In the genomic region with DNA sequence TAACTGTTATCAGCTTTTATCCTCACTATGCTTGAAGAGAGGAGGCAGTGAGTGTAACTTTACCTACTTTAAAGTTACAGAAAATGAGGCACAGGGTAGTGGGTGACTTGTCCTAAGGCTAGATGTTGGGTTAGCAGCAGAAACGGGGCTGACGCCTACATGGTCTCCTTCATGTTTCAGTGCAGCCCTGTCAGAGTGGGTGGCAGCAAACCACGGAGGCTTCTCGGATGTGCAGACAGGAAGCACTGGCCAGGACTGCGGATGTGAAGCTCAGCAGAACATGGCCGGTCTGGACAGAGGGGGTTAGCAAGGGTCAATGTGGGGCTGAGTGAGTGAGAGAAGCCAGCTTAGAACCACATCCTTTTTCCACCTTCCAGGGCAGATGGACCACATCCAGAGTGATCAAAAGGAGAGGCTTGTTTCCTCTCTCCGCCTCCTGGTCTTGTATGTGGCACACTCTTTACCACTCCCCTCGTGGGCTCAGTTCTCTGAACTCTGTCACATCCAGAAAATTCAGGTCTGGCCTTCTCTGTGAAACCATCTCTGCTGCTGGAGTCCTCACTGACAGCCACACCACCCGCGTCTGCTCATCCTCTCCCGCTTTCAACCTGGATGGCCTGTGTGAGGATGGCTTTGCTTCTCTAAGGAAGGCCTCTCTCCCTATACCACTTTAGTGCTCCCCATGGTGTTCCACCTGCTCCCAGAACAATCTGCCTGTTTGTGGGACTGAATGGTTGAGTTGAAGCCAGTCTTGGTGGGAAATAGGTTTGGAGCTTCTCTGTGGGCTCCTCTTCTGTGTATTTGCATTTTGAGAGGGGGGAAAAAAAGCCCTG, we compare ENCODE assay signal across 9 cellular contexts. TPM values are rescaled to one million over a fixed set of nuclear protein-coding genes. Genes with fewer than 3 reads are reported as not detected.
DNase-seq lines count a peak whose midpoint lies in the region; ATAC-seq and TF ChIP-seq lines count a peak whose summit lies in the region.
"Had no signal": no experiment of that assay in that cellular context is flagged by ENCODE, and none has a peak within 500 bp of the region (broad histone marks: within the 10 kb centered on the region; RNA-seq: fewer than 3 reads in every experiment).

No MANE protein-coding gene starts in this region.

- no peaks in the 10 kb centered on the region for H3K79me1 ChIP-seq in neuronal stem cell (ENCODE audit: low read depth, low read length)

- peaks cover 11 to 16% of the 10 kb centered on the region in 2 donors for H3K4me1 ChIP-seq in neuronal stem cell (ENCODE audit: control insufficient read depth in 2 of 2, insufficient read depth in 1 of 2, low read depth in 1 of 2, low read length in 2 of 2)
- H3K4me1 ChIP-seq in thyroid gland: peaks cover 14 to 44% of the 10 kb centered on the region in 2 donors

- H2AFZ ChIP-seq in neuronal stem cell (ENCODE audit: low read length): no peak overlapping the region

- no peaks in the 10 kb centered on the region for H3K9me3 Mint-ChIP-seq in activated CD4-positive, alpha-beta T cell treated with anti-CD3 and anti-CD28 coated beads, Interleukin-2, amount 10 ng/mL, durations not matched to agents 24 days and 14 days

- WGBS in neuronal stem cell (ENCODE audit: extremely low coverage in 2 of 2, insufficient read length in 2 of 2, insufficient replicate concordance in 1 of 2), 2 donors: no CpG with 5 or more reads among the region's 11 CpGs
- WGBS in thyroid gland, 2 donors: 60 to 77% methylated on average over 11 of the region's 11 CpGs

- H3K9ac ChIP-seq in neuronal stem cell (ENCODE audit: low read depth, low read length, poor library complexity): no peak overlapping the region

- no peak overlapping the region for H2BK5ac ChIP-seq in neuronal stem cell (ENCODE audit: low read length)

- H3K27me3 ChIP-seq in neuronal stem cell (ENCODE audit: control insufficient read depth in 3 of 3, insufficient read depth in 3 of 3, low read depth in 1 of 3, low read length in 3 of 3): no peaks in the 10 kb centered on the region
- H3K27me3 ChIP-seq in thyroid gland: no peaks in the 10 kb centered on the region

- H2BK12ac ChIP-seq in neuronal stem cell (ENCODE audit: low read length): no peak overlapping the region

- H2BK15ac ChIP-seq in neuronal stem cell (ENCODE audit: low read length): no peak overlapping the region

- peak; percentile 77 for DNase-seq in NK-92 treated with Interleukin-12 subunit alpha and Interleukin-12 subunit beta, amount 100 ng/mL, for 24 hours (lab: John Stamatoyannopoulos, UW)
- DNase-seq in NK-92 (lab: John Stamatoyannopoulos, UW; ENCODE audit: unreplicated experiment) (no peak), dermis microvascular lymphatic vessel endothelial cell (ENCODE audit: low read depth in 2 of 2) (peak; percentile 65 to 90), neuronal stem cell (ENCODE audit: low spot score) (no peak), thyroid gland (peak; percentile 26 to 35), NCI-H524 treated with DMSO at 0.1 percent for 48 hours (lab: John Stamatoyannopoulos, UW) (no peak)
- DNase-seq in activated CD4-positive, alpha-beta T cell treated with anti-CD3 and anti-CD28 coated beads, Interleukin-2, amount 10 ng/mL, durations not matched to agents 24 days and 14 days: peak; percentile 93

- H3K9me3 ChIP-seq in neuronal stem cell (replicated peaks in 1 of 2; ENCODE audit: control insufficient read depth in 2 of 2, insufficient read depth in 1 of 2, low read depth in 1 of 2, low read length in 2 of 2) (no peaks in the 10 kb centered on the region), thyroid gland (no peaks in the 10 kb centered on the region)
- H3K9me3 ChIP-seq: A549 had no signal

- TF ChIP-seq CTCF in thyroid gland (IDR thresholded peaks at IDR 0.05): no peak

- no peak overlapping the region for H3K4me2 ChIP-seq in neuronal stem cell (ENCODE audit: insufficient read depth, low read length, poor library complexity, severe bottlenecking)
- H3K4me2 ChIP-seq: A549 had no signal

- peak; percentile 69 for ATAC-seq in HG03457 (IDR thresholded peaks at IDR 0.05; ENCODE audit: unreplicated experiment)
- ATAC-seq: A549 had no signal

- peaks cover 21% of the 10 kb centered on the region for H3K36me3 Mint-ChIP-seq in activated CD4-positive, alpha-beta T cell treated with anti-CD3 and anti-CD28 coated beads, Interleukin-2, amount 10 ng/mL, durations not matched to agents 24 days and 14 days (ENCODE audit: low read depth)

- H3K36me3 ChIP-seq in neuronal stem cell (replicated peaks in 1 of 2; ENCODE audit: control insufficient read depth in 2 of 2, insufficient read depth in 2 of 2, low read length in 2 of 2): no peaks in the 10 kb centered on the region
- no peaks in the 10 kb centered on the region for H3K36me3 ChIP-seq in thyroid gland

- no peak overlapping the region for H4K91ac ChIP-seq in neuronal stem cell (ENCODE audit: low read depth, low read length, poor library complexity)

- no peak overlapping the region for H4K8ac ChIP-seq in neuronal stem cell (ENCODE audit: low read depth, low read length)

- H2BK120ac ChIP-seq in neuronal stem cell (ENCODE audit: low read depth, low read length): no peak overlapping the region

- H2AK5ac ChIP-seq in neuronal stem cell (ENCODE audit: low read depth, low read length): no peak overlapping the region

- H3K4me3 ChIP-seq in neuronal stem cell (ENCODE audit: low read length in 2 of 2) (no peak overlapping the region), thyroid gland (replicated peaks in 1 of 3) (no peak overlapping the region)
- H3K4me3 ChIP-seq: A549 had no signal

- H3K4me3 Mint-ChIP-seq in activated CD4-positive, alpha-beta T cell treated with anti-CD3 and anti-CD28 coated beads, Interleukin-2, amount 10 ng/mL, durations not matched to agents 24 days and 14 days: peak overlapping the region; percentile 81

- no peak overlapping the region for H3K27ac ChIP-seq in neuronal stem cell (replicated peaks; ENCODE audit: low read length)
- H3K27ac ChIP-seq in thyroid gland: peak overlapping the region in 1 of 3 donors; percentile 0
- H3K27ac ChIP-seq: A549 had no signal

- H3K4me1 Mint-ChIP-seq in activated CD4-positive, alpha-beta T cell treated with anti-CD3 and anti-CD28 coated beads, Interleukin-2, amount 10 ng/mL, durations not matched to agents 24 days and 14 days: peaks cover 80% of the 10 kb centered on the region

- no peak for TF ChIP-seq POLR2A in thyroid gland (IDR thresholded peaks at IDR 0.05)

- H3K18ac ChIP-seq in neuronal stem cell (ENCODE audit: low read length): peak overlapping the region; percentile 15

- H3K4ac ChIP-seq in neuronal stem cell (ENCODE audit: low read length): no peak overlapping the region

- intact Hi-C loops in activated CD4-positive, alpha-beta T cell treated with anti-CD3 and anti-CD28 coated beads, Interleukin-2, amount 10 ng/mL, durations not matched to agents 24 days and 14 days (cut with micrococcal nuclease): loop anchor here (1.0 to 2.0 kb wide), 4 partner anchors 10 to 51 kb away; partner anchors contain the start of gene SUSD6
- intact Hi-C loops in thyroid gland (cut with DNase I): no loop called here

- H3K23ac ChIP-seq in neuronal stem cell (ENCODE audit: low read depth, low read length, poor library complexity): no peak overlapping the region

- H3K14ac ChIP-seq in neuronal stem cell (ENCODE audit: low read length): no peak overlapping the region

- peak overlapping the region; percentile 96 for H3K27ac Mint-ChIP-seq in activated CD4-positive, alpha-beta T cell treated with anti-CD3 and anti-CD28 coated beads, Interleukin-2, amount 10 ng/mL, durations not matched to agents 24 days and 14 days

- no peaks in the 10 kb centered on the region for H3K27me3 Mint-ChIP-seq in activated CD4-positive, alpha-beta T cell treated with anti-CD3 and anti-CD28 coated beads, Interleukin-2, amount 10 ng/mL, durations not matched to agents 24 days and 14 days

RNA-seq across cellular contexts. Expression of gene SUSD6, which starts 14.1 kb away (rescaled TPM):
- total RNA-seq in activated CD4-positive, alpha-beta T cell treated with anti-CD3 and anti-CD28 coated beads, Interleukin-2, amount 10 ng/mL, durations not matched to agents 24 days and 14 days: 73.4 and 78.9 TPM in 2 replicates
- total RNA-seq in dermis microvascular lymphatic vessel endothelial cell (9.1 and 14.4 TPM in 2 replicates), thyroid gland (10 to 100 TPM; 37.5 to 70.4 (median 44.5) TPM)
- polyA plus RNA-seq in neuronal stem cell (2013, experiment 1 of 2): 5.6 TPM
- polyA plus RNA-seq in neuronal stem cell (2013, experiment 2 of 2): 5.6 TPM

RNA-seq across cellular contexts. Expression of gene CCDC177, which starts 50.8 kb away (rescaled TPM):
- total RNA-seq in activated CD4-positive, alpha-beta T cell treated with anti-CD3 and anti-CD28 coated beads, Interleukin-2, amount 10 ng/mL, durations not matched to agents 24 days and 14 days: 0.05 TPM in 1 of 2 replicates, not detected in the other
- not detected in 2 replicates for total RNA-seq in dermis microvascular lymphatic vessel endothelial cell
- polyA plus RNA-seq in neuronal stem cell (2013, experiment 1 of 2): 7.6 TPM
- 7.7 TPM for polyA plus RNA-seq in neuronal stem cell (2013, experiment 2 of 2)
- not detected for total RNA-seq in thyroid gland
- polyA plus RNA-seq: A549 had no signal

Comparison
In these comparisons a context has a peak if more than half of its experiments do, and no peak if none do; other contexts are left out.
1. DNase-seq: peak in NK-92 treated with Interleukin-12 subunit alpha and Interleukin-12 subunit beta, amount 100 ng/mL, for 24 hours (single experiment), activated CD4-positive, alpha-beta T cell treated with anti-CD3 and anti-CD28 coated beads, Interleukin-2, amount 10 ng/mL, durations not matched to agents 24 days and 14 days (single experiment), dermis microvascular lymphatic vessel endothelial cell (2 of 2) and thyroid gland (2 of 2); none in NK-92 (single experiment), neuronal stem cell (single experiment) and NCI-H524 treated with DMSO at 0.1 percent for 48 hours (single experiment).